Comparison of ENCODE assay signal across 11 cellular contexts in the genomic region with DNA sequence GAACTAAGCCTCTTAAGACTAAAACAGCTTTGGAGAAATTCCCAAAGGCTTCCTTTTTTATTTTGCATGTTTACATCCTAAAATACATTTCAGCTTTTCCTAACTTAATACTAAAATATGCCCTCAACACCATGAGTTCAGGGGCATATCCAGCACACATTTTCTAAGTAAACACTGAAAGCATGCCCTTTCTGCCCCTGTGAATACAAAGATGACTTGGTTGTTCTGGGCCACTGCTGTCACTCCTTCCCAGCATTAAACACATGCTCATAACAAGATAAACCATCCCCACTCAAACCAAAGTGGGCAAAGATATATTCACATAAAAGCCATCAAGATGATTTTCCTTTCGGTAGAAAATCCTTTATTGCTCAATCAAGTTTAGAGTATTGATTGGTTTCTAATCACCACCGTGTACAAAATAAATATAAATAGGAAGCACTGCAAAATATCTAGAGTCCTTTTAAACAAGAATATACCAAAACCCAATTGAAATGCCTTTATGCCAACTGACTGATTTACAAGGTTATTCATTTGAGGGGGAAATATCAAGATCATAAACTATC. TPM values are rescaled to one million over a fixed set of nuclear protein-coding genes. Genes with fewer than 3 reads are reported as not detected.
A peak's percentile ranks its signal among the peaks of the same experiment; 100 is the strongest.
DNase-seq lines count a peak whose midpoint lies in the region; ATAC-seq and TF ChIP-seq lines count a peak whose summit lies in the region.
"Had no signal": no experiment of that assay in that cellular context is flagged by ENCODE, and none has a peak within 500 bp of the region (broad histone marks: within the 10 kb centered on the region; RNA-seq: fewer than 3 reads in every experiment).

No MANE protein-coding gene starts in this region.

- POLR2A ChIA-PET in activated CD4-positive, alpha-beta T cell treated with anti-CD3 and anti-CD28 coated beads for 36 hours (lab: Charles Lee) = no interaction called here

- no peak for DNase-seq in activated CD4-positive, alpha-beta T cell treated with anti-CD3 and anti-CD28 coated beads for 36 hours
- no peak for DNase-seq in activated CD4-positive, alpha-beta T cell treated with anti-CD3 and anti-CD28 coated beads for 1 hour
- DNase-seq in MG63 (no peak), trophoblast cell (no peak), RPMI8226 (no peak), mucosa of descending colon (no peak)
- DNase-seq: heart right ventricle, uterus had no signal

- H4K8ac ChIP-seq in trophoblast cell (ENCODE audit: low read depth, low read length) = no peak overlapping the region

- intact Hi-C loops in activated CD4-positive, alpha-beta T cell treated with anti-CD3 and anti-CD28 coated beads for 36 hours (cut with DNase I, micrococcal nuclease) = no loop called here
- intact Hi-C loops in dendritic cell treated with granulocyte-macrophage colony-stimulating factor and Interleukin-4, amounts not matched to agents 40 ng/mL and 50 ng/mL, for 4 days (cut with micrococcal nuclease) = no loop called here
- intact Hi-C loops in mucosa of descending colon (cut with DNase I, micrococcal nuclease) = loop anchor here in 1 of 2 donors (10.0 kb wide), 1 partner anchor 354 kb away; a partner anchor contains a TSS

- H3K9me3 ChIP-seq in MG63 (no peaks in the 10 kb centered on the region), trophoblast cell (ENCODE audit: insufficient read depth, low read depth, low read length) (no peaks in the 10 kb centered on the region), mucosa of descending colon (no peaks in the 10 kb centered on the region)
- H3K9me3 ChIP-seq: heart right ventricle, neutrophil, uterus had no signal

- H2BK120ac ChIP-seq in trophoblast cell (ENCODE audit: insufficient read depth, low read length, poor library complexity) = no peak overlapping the region

- peaks cover 3% of the 10 kb centered on the region for H3K79me1 ChIP-seq in trophoblast cell (ENCODE audit: low read length)

- H3K9ac ChIP-seq in trophoblast cell (ENCODE audit: low read length) = no peak overlapping the region

- peaks cover 30% of the 10 kb centered on the region for H3K36me3 Mint-ChIP-seq in activated CD4-positive, alpha-beta T cell treated with anti-CD3 and anti-CD28 coated beads for 36 hours (ENCODE audit: low read depth)
- H3K36me3 Mint-ChIP-seq in dendritic cell treated with granulocyte-macrophage colony-stimulating factor and Interleukin-4, amounts not matched to agents 40 ng/mL and 50 ng/mL, for 4 days (ENCODE audit: low read depth) = peaks cover 7% of the 10 kb centered on the region

- no CpG with 5 or more reads among the region's 2 CpGs for WGBS in trophoblast cell (ENCODE audit: extremely low coverage, insufficient coverage, insufficient read length)

- TF ChIP-seq CTCF in mucosa of descending colon (IDR thresholded peaks at IDR 0.05) = no peak

- H3K18ac ChIP-seq in trophoblast cell (ENCODE audit: low read length) = no peak overlapping the region

- no peak overlapping the region for H4K91ac ChIP-seq in trophoblast cell (ENCODE audit: low read depth, low read length)

- H4K12ac ChIP-seq in trophoblast cell (ENCODE audit: low read depth, low read length) = no peak overlapping the region

- peak overlapping the region; percentile 26 for H3K4me3 ChIP-seq in MG63
- H3K4me3 ChIP-seq in trophoblast cell (ENCODE audit: low read depth, low read length) = no peak overlapping the region
- H3K4me3 ChIP-seq in mucosa of descending colon = no peak overlapping the region
- H3K4me3 ChIP-seq: uterus had no signal

- no peaks in the 10 kb centered on the region for H3K4me1 ChIP-seq in trophoblast cell (ENCODE audit: control insufficient read depth in 1 of 2, insufficient read depth in 2 of 2, low read length in 2 of 2)
- peaks cover 6% of the 10 kb centered on the region for H3K4me1 ChIP-seq in mucosa of descending colon (ENCODE audit: low read depth)

- H3K27me3 ChIP-seq in MG63 (no peaks in the 10 kb centered on the region), trophoblast cell (ENCODE audit: insufficient read depth, low read length) (no peaks in the 10 kb centered on the region)
- H3K27me3 ChIP-seq: heart right ventricle, neutrophil, uterus had no signal

- peak overlapping the region; percentile 46 for H3K4me2 ChIP-seq in trophoblast cell (ENCODE audit: low read length)

- peak overlapping the region; percentile 59 for H3K27ac Mint-ChIP-seq in activated CD4-positive, alpha-beta T cell treated with anti-CD3 and anti-CD28 coated beads for 36 hours
- peak overlapping the region; percentile 10 for H3K27ac Mint-ChIP-seq in dendritic cell treated with granulocyte-macrophage colony-stimulating factor and Interleukin-4, amounts not matched to agents 40 ng/mL and 50 ng/mL, for 4 days

- no peaks in the 10 kb centered on the region for H3K27me3 Mint-ChIP-seq in activated CD4-positive, alpha-beta T cell treated with anti-CD3 and anti-CD28 coated beads for 36 hours
- H3K27me3 Mint-ChIP-seq in dendritic cell treated with granulocyte-macrophage colony-stimulating factor and Interleukin-4, amounts not matched to agents 40 ng/mL and 50 ng/mL, for 4 days = no peaks in the 10 kb centered on the region

- H3K9me3 Mint-ChIP-seq in activated CD4-positive, alpha-beta T cell treated with anti-CD3 and anti-CD28 coated beads for 36 hours (ENCODE audit: low read depth) = no peaks in the 10 kb centered on the region
- no peaks in the 10 kb centered on the region for H3K9me3 Mint-ChIP-seq in dendritic cell treated with granulocyte-macrophage colony-stimulating factor and Interleukin-4, amounts not matched to agents 40 ng/mL and 50 ng/mL, for 4 days

- H3K4me3 Mint-ChIP-seq in activated CD4-positive, alpha-beta T cell treated with anti-CD3 and anti-CD28 coated beads for 36 hours = peak overlapping the region; percentile 98
- H3K4me3 Mint-ChIP-seq in dendritic cell treated with granulocyte-macrophage colony-stimulating factor and Interleukin-4, amounts not matched to agents 40 ng/mL and 50 ng/mL, for 4 days = no peak overlapping the region

- H3K36me3 ChIP-seq in MG63 = peaks cover 21% of the 10 kb centered on the region
- peaks cover 1 to 5% of the 10 kb centered on the region in 2 experiments for H3K36me3 ChIP-seq in trophoblast cell (ENCODE audit: control insufficient read depth in 1 of 2, insufficient read depth in 2 of 2, low read length in 2 of 2)
- H3K36me3 ChIP-seq in mucosa of descending colon (ENCODE audit: low read depth) = no peaks in the 10 kb centered on the region
- H3K36me3 ChIP-seq: neutrophil, uterus had no signal

- H3K23ac ChIP-seq in trophoblast cell (ENCODE audit: low read length) = no peak overlapping the region

- peak overlapping the region; percentile 94 for H3K4ac ChIP-seq in trophoblast cell (ENCODE audit: low read depth, low read length)

- H3K4me1 Mint-ChIP-seq in activated CD4-positive, alpha-beta T cell treated with anti-CD3 and anti-CD28 coated beads for 36 hours = peaks cover 45% of the 10 kb centered on the region
- H3K4me1 Mint-ChIP-seq in dendritic cell treated with granulocyte-macrophage colony-stimulating factor and Interleukin-4, amounts not matched to agents 40 ng/mL and 50 ng/mL, for 4 days (ENCODE audit: low read depth) = peaks cover 25% of the 10 kb centered on the region

- no peak overlapping the region for H2BK5ac ChIP-seq in trophoblast cell (ENCODE audit: low read depth, low read length, poor library complexity)

- H3K14ac ChIP-seq in trophoblast cell (ENCODE audit: low read length) = no peak overlapping the region

- no peak for ATAC-seq in activated CD4-positive, alpha-beta T cell treated with anti-CD3 and anti-CD28 coated beads for 36 hours
- ATAC-seq in mucosa of descending colon = no peak
- no peak for ATAC-seq in HG02588 (IDR thresholded peaks at IDR 0.05; ENCODE audit: unreplicated experiment)
- ATAC-seq: heart right ventricle had no signal

- H2AK5ac ChIP-seq in trophoblast cell (ENCODE audit: low read length) = no peak overlapping the region

- no peak overlapping the region for H3K27ac ChIP-seq in trophoblast cell (ENCODE audit: low read depth, low read length)
- H3K27ac ChIP-seq: neutrophil, uterus had no signal

- H2AFZ ChIP-seq in trophoblast cell (ENCODE audit: insufficient read depth, low read length, poor library complexity) = no peak overlapping the region

- CTCF ChIA-PET in activated CD4-positive, alpha-beta T cell treated with anti-CD3 and anti-CD28 coated beads for 36 hours (lab: Charles Lee) = interaction anchor here (1.1 kb wide), 1 partner anchor 10 kb away, joined by 3 read pairs; no protein-coding TSS in a partner anchor

- no peak overlapping the region for H2BK12ac ChIP-seq in trophoblast cell (ENCODE audit: low read length)

- peaks cover 7% of the 10 kb centered on the region for H3K79me2 ChIP-seq in trophoblast cell (ENCODE audit: control insufficient read depth, insufficient read depth, low read length, poor library complexity)

RNA-seq across cellular contexts. Expression of a gene that starts 1.9 kb away (rescaled TPM):
- 10 to 100 TPM; 57.4 to 67.0 TPM for total RNA-seq in activated CD4-positive, alpha-beta T cell treated with anti-CD3 and anti-CD28 coated beads for 36 hours
- total RNA-seq in MG63 (2014; rRNA removed; shearing (Covaris generic); ENCODE audit: low replicate concordance) = 38.0 and 151 TPM in 2 replicates
- polyA plus RNA-seq in trophoblast cell (2013) = 56.3 and 57.3 TPM in 2 replicates
- total RNA-seq in mucosa of descending colon = 10 to 100 TPM; 27.6 to 36.0 (median 28.0) TPM

RNA-seq across cellular contexts. Expression of a gene that starts 12.3 kb away (rescaled TPM):
- 10 to 100 TPM; 39.4 to 41.8 TPM for total RNA-seq in activated CD4-positive, alpha-beta T cell treated with anti-CD3 and anti-CD28 coated beads for 36 hours
- 5.9 and 7.5 TPM in 2 replicates for total RNA-seq in MG63 (2014; rRNA removed; shearing (Covaris generic); ENCODE audit: low replicate concordance)
- polyA plus RNA-seq in trophoblast cell (2013) = 26.8 and 27.1 TPM in 2 replicates
- total RNA-seq in mucosa of descending colon = 10 to 100 TPM in 2 of 3 donors, 1 to 10 TPM in 1; 9.3 to 20.1 (median 14.8) TPM

RNA-seq across cellular contexts. Expression of a gene that starts 25.4 kb away (rescaled TPM):
- total RNA-seq in activated CD4-positive, alpha-beta T cell treated with anti-CD3 and anti-CD28 coated beads for 36 hours = 10 to 100 TPM; 21.6 to 23.5 TPM
- 12.6 and 36.7 TPM in 2 replicates for total RNA-seq in MG63 (2014; rRNA removed; shearing (Covaris generic); ENCODE audit: low replicate concordance)
- polyA plus RNA-seq in trophoblast cell (2013) = 5.0 and 5.4 TPM in 2 replicates
- 10 to 100 TPM; 11.8 to 17.0 (median 13.2) TPM for total RNA-seq in mucosa of descending colon
